In genomic region chr13:46555722-46556121, GRCh38 we compare ENCODE assay signal across 9 cellular contexts. TPM values are rescaled to one million over a fixed set of nuclear protein-coding genes. Genes with fewer than 3 reads are reported as not detected.
DNase-seq lines count a peak whose midpoint lies in the region; ATAC-seq, FAIRE-seq and TF ChIP-seq lines count a peak whose summit lies in the region.
"Had no signal": no experiment of that assay in that cellular context is flagged by ENCODE, and none has a peak within 500 bp of the region (broad histone marks: within the 10 kb centered on the region; RNA-seq: fewer than 3 reads in every experiment).

No MANE protein-coding gene starts in this region.

- peak overlapping the region; percentile 92 for H3K4me2 ChIP-seq in astrocyte (ENCODE audit: low read length)

- H3K9me3 Mint-ChIP-seq in stimulated activated naive CD8-positive, alpha-beta T cell treated with anti-CD3 and anti-CD28 coated beads, Interleukin-15, Interleukin-2, amounts not matched to agents 100 ng/mL and 50 ng/mL, for 24 hours: no peaks in the 10 kb centered on the region
- no peaks in the 10 kb centered on the region for H3K9me3 Mint-ChIP-seq in astrocyte (ENCODE audit: unreplicated experiment)
- no peaks in the 10 kb centered on the region for H3K9me3 Mint-ChIP-seq in naive thymus-derived CD4-positive, alpha-beta T cell

- no peak overlapping the region for H2AFZ ChIP-seq in astrocyte (ENCODE audit: low read depth, low read length)

- no peaks in the 10 kb centered on the region for H3K27me3 ChIP-seq in astrocyte (ENCODE audit: insufficient read depth, low read length)
- no peaks in the 10 kb centered on the region for H3K27me3 ChIP-seq in naive thymus-derived CD4-positive, alpha-beta T cell (ENCODE audit: control insufficient read depth in 2 of 2, insufficient read depth in 2 of 2, low read length in 2 of 2)

- H3K27me3 Mint-ChIP-seq in stimulated activated naive CD8-positive, alpha-beta T cell treated with anti-CD3 and anti-CD28 coated beads, Interleukin-15, Interleukin-2, amounts not matched to agents 100 ng/mL and 50 ng/mL, for 24 hours: no peaks in the 10 kb centered on the region
- no peaks in the 10 kb centered on the region for H3K27me3 Mint-ChIP-seq in astrocyte (ENCODE audit: low read depth, unreplicated experiment)
- peaks cover 0 to 2% (median 0%) of the 10 kb centered on the region in 5 donors for H3K27me3 Mint-ChIP-seq in naive thymus-derived CD4-positive, alpha-beta T cell

- peaks cover 27% of the 10 kb centered on the region for H3K4me1 ChIP-seq in astrocyte (ENCODE audit: insufficient read depth, low read length)
- H3K4me1 ChIP-seq in naive thymus-derived CD4-positive, alpha-beta T cell (ENCODE audit: control insufficient read depth in 2 of 2, insufficient read depth in 2 of 2, low read length in 2 of 2): peaks cover 26 to 29% of the 10 kb centered on the region in 2 donors

- H4K20me1 ChIP-seq in astrocyte (ENCODE audit: insufficient read depth, low read length): peaks cover 46% of the 10 kb centered on the region

- peaks cover 59% of the 10 kb centered on the region for H3K4me1 Mint-ChIP-seq in stimulated activated naive CD8-positive, alpha-beta T cell treated with anti-CD3 and anti-CD28 coated beads, Interleukin-15, Interleukin-2, amounts not matched to agents 100 ng/mL and 50 ng/mL, for 24 hours (ENCODE audit: low read depth)
- H3K4me1 Mint-ChIP-seq in astrocyte (ENCODE audit: low read depth, unreplicated experiment): peaks cover 24% of the 10 kb centered on the region
- peaks cover 35 to 68% (median 55%) of the 10 kb centered on the region in 7 donors for H3K4me1 Mint-ChIP-seq in naive thymus-derived CD4-positive, alpha-beta T cell

- H3K4me3 Mint-ChIP-seq in stimulated activated naive CD8-positive, alpha-beta T cell treated with anti-CD3 and anti-CD28 coated beads, Interleukin-15, Interleukin-2, amounts not matched to agents 100 ng/mL and 50 ng/mL, for 24 hours: peak overlapping the region; percentile 87
- H3K4me3 Mint-ChIP-seq in astrocyte (ENCODE audit: unreplicated experiment): peak overlapping the region; percentile 95
- H3K4me3 Mint-ChIP-seq in naive thymus-derived CD4-positive, alpha-beta T cell: peak overlapping the region in 8 of 10 donors; percentile 92 to 99 (median 96)

- H3K36me3 Mint-ChIP-seq in stimulated activated naive CD8-positive, alpha-beta T cell treated with anti-CD3 and anti-CD28 coated beads, Interleukin-15, Interleukin-2, amounts not matched to agents 100 ng/mL and 50 ng/mL, for 24 hours (ENCODE audit: low read depth): peaks cover 4% of the 10 kb centered on the region
- H3K36me3 Mint-ChIP-seq in astrocyte (ENCODE audit: low read depth, unreplicated experiment): no peaks in the 10 kb centered on the region
- peaks cover 0 to 7% (median 0%) of the 10 kb centered on the region in 5 donors for H3K36me3 Mint-ChIP-seq in naive thymus-derived CD4-positive, alpha-beta T cell

- H3K9ac ChIP-seq in astrocyte (ENCODE audit: low read length): no peak overlapping the region

- no peak overlapping the region for H3K27ac ChIP-seq in astrocyte (ENCODE audit: low read depth, low read length)
- H3K27ac ChIP-seq in naive thymus-derived CD4-positive, alpha-beta T cell (ENCODE audit: low read depth, low read length): peak overlapping the region; percentile 82

- FAIRE-seq in astrocyte (lab: Jason Lieb, UNC) (no peak), RCC 7860 (lab: Jason Lieb, UNC) (no peak)

- H3K4me3 ChIP-seq in astrocyte (ENCODE audit: insufficient read depth, low read depth, low read length): no peak overlapping the region
- no peak overlapping the region for H3K4me3 ChIP-seq in naive thymus-derived CD4-positive, alpha-beta T cell (ENCODE audit: low read length)

- ATAC-seq in stimulated activated naive CD8-positive, alpha-beta T cell treated with anti-CD3 and anti-CD28 coated beads, Interleukin-15, Interleukin-2, amounts not matched to agents 100 U/mL and 50 U/mL, for 24 hours: no peak
- no peak for ATAC-seq in naive thymus-derived CD4-positive, alpha-beta T cell
- no peak for ATAC-seq in GM21447 (IDR thresholded peaks at IDR 0.05; ENCODE audit: unreplicated experiment)
- ATAC-seq in GM18502 (IDR thresholded peaks at IDR 0.05; ENCODE audit: poor library complexity, unreplicated experiment): no peak
- ATAC-seq: sciatic nerve had no signal

- CTCF ChIA-PET in naive thymus-derived CD4-positive, alpha-beta T cell (lab: Charles Lee): interaction anchor here (0.6 to 1.2 kb wide), 2 partner anchors 35 to 92 kb away, joined by 3 to 4 read pairs; no protein-coding TSS in a partner anchor

- peaks cover 73% of the 10 kb centered on the region for H3K79me2 ChIP-seq in astrocyte (ENCODE audit: insufficient read depth, low read length)

- no peak overlapping the region for H3K27ac Mint-ChIP-seq in stimulated activated naive CD8-positive, alpha-beta T cell treated with anti-CD3 and anti-CD28 coated beads, Interleukin-15, Interleukin-2, amounts not matched to agents 100 ng/mL and 50 ng/mL, for 24 hours
- peak overlapping the region; percentile 53 for H3K27ac Mint-ChIP-seq in astrocyte (ENCODE audit: unreplicated experiment)
- peak overlapping the region in 7 of 9 donors; percentile 70 to 96 (median 85) for H3K27ac Mint-ChIP-seq in naive thymus-derived CD4-positive, alpha-beta T cell

- DNase-seq in stimulated activated naive CD8-positive, alpha-beta T cell treated with anti-CD3 and anti-CD28 coated beads, Interleukin-15, Interleukin-2, amounts not matched to agents 100 U/mL and 50 U/mL, for 24 hours: no peak
- no peak for DNase-seq in astrocyte (ENCODE audit: low read depth)
- DNase-seq in naive thymus-derived CD4-positive, alpha-beta T cell: no peak
- DNase-seq in RCC 7860 (ENCODE audit: low spot score): no peak
- no peak for DNase-seq in DMS 273 treated with DMSO at 0.1 percent for 48 hours (lab: John Stamatoyannopoulos, UW)

- H3K36me3 ChIP-seq in astrocyte (ENCODE audit: insufficient read depth, low read length): no peaks in the 10 kb centered on the region
- H3K36me3 ChIP-seq in naive thymus-derived CD4-positive, alpha-beta T cell (ENCODE audit: control insufficient read depth in 2 of 3, insufficient read depth in 3 of 3, low read length in 3 of 3): peaks cover 0 to 7% (median 0%) of the 10 kb centered on the region in 3 experiments

- intact Hi-C loops in naive thymus-derived CD4-positive, alpha-beta T cell (cut with micrococcal nuclease): loop anchor here (2.0 to 10.0 kb wide), 3 partner anchors 13 to 711 kb away; partner anchors contain the start of gene LCP1 (in 1 of the 2)

- H3K9me3 ChIP-seq in astrocyte (ENCODE audit: insufficient read depth, low read depth, low read length): no peaks in the 10 kb centered on the region
- H3K9me3 ChIP-seq in naive thymus-derived CD4-positive, alpha-beta T cell (ENCODE audit: control insufficient read depth in 2 of 3, low read length in 3 of 3): no peaks in the 10 kb centered on the region

- POLR2A ChIA-PET in naive thymus-derived CD4-positive, alpha-beta T cell (lab: Charles Lee): no interaction called here

- TF ChIP-seq CTCF in astrocyte (IDR thresholded peaks at IDR 0.05; ENCODE audit: insufficient read depth, low read depth, low read length): no peak

RNA-seq across cellular contexts. Expression of gene LRCH1, which starts 2.8 kb away (rescaled TPM):
- 17.4 and 17.7 TPM in 2 replicates for total RNA-seq in astrocyte
- 10 to 100 TPM; 13.8 to 24.2 (median 15.5) TPM for total RNA-seq in naive thymus-derived CD4-positive, alpha-beta T cell
- 1 to 10 TPM; 4.1 to 6.4 TPM for polyA plus RNA-seq in naive thymus-derived CD4-positive, alpha-beta T cell
